ENCODE assay signal across 13 cellular contexts in genomic region chr1:241411776-241412338, GRCh38. TPM values are rescaled to one million over a fixed set of nuclear protein-coding genes. Genes with fewer than 3 reads are reported as not detected.
DNase-seq lines count a peak whose midpoint lies in the region; ATAC-seq, FAIRE-seq and TF ChIP-seq lines count a peak whose summit lies in the region.
"Had no signal": no experiment of that assay in that cellular context is flagged by ENCODE, and none has a peak within 500 bp of the region (broad histone marks: within the 10 kb centered on the region; RNA-seq: fewer than 3 reads in every experiment).

No MANE protein-coding gene starts in this region.

- H3K9me3 ChIP-seq in astrocyte (ENCODE audit: insufficient read depth, low read depth, low read length) (no peaks in the 10 kb centered on the region), H9 (ENCODE audit: control insufficient read depth, low read depth, low read length) (no peaks in the 10 kb centered on the region)
- H3K9me3 ChIP-seq: SJSA1 had no signal

- H2BK120ac ChIP-seq in H9 (ENCODE audit: low read depth, low read length, poor library complexity, severe bottlenecking): no peak overlapping the region

- H3K14ac ChIP-seq in H9 (ENCODE audit: insufficient read depth, low read length): no peak overlapping the region

- no peak overlapping the region for H3T11ph ChIP-seq in H9 (ENCODE audit: low read length)

- no peak overlapping the region for H4K8ac ChIP-seq in H9 (replicated peaks; ENCODE audit: insufficient read length, low read depth, low read length)

- H4K5ac ChIP-seq in H9 (ENCODE audit: insufficient read length, low read depth, low read length): no peak overlapping the region

- no peak overlapping the region for H3K27ac Mint-ChIP-seq in astrocyte (ENCODE audit: unreplicated experiment)
- no peak overlapping the region for H3K27ac Mint-ChIP-seq in H9
- H3K27ac Mint-ChIP-seq: IgD-negative memory B cell had no signal

- H3K4me3 ChIP-seq in BJ (ENCODE audit: low read depth, low read length): no peak overlapping the region
- H3K4me3 ChIP-seq in HFF-Myc (replicated peaks; ENCODE audit: low read depth, low read length): no peak overlapping the region
- H3K4me3 ChIP-seq in astrocyte (ENCODE audit: insufficient read depth, low read depth, low read length): no peak overlapping the region
- no peak overlapping the region for H3K4me3 ChIP-seq in fibroblast of villous mesenchyme (ENCODE audit: low read depth, low read length)
- H3K4me3 ChIP-seq: SJSA1 had no signal

- no peak overlapping the region for H2AK5ac ChIP-seq in H9 (ENCODE audit: insufficient read length, low read length)

- H4K20me1 ChIP-seq in astrocyte (ENCODE audit: insufficient read depth, low read length) (no peaks in the 10 kb centered on the region), H9 (ENCODE audit: control insufficient read depth, insufficient read depth, insufficient read length) (no peaks in the 10 kb centered on the region)

- H3K36me3 ChIP-seq in BJ (ENCODE audit: control insufficient read depth, insufficient read depth, low read length): no peaks in the 10 kb centered on the region
- H3K36me3 ChIP-seq in astrocyte (ENCODE audit: insufficient read depth, low read length): no peaks in the 10 kb centered on the region
- H3K36me3 ChIP-seq: SJSA1 had no signal

- FAIRE-seq in astrocyte (lab: Jason Lieb, UNC): no peak
- FAIRE-seq: H1 had no signal

- H3K4me2 ChIP-seq in astrocyte (ENCODE audit: low read length): no peak overlapping the region
- no peak overlapping the region for H3K4me2 ChIP-seq in H9 (ENCODE audit: insufficient read depth, insufficient read length, low read length)

- H3K18ac ChIP-seq in H9 (ENCODE audit: insufficient read length, low read depth, low read length): no peak overlapping the region

- no peak overlapping the region for H2BK12ac ChIP-seq in H9 (ENCODE audit: insufficient read length, low read depth, low read length)

- no peak overlapping the region for H3K4ac ChIP-seq in H9 (ENCODE audit: low read depth, low read length)

- no peaks in the 10 kb centered on the region for H3K36me3 Mint-ChIP-seq in astrocyte (ENCODE audit: low read depth, unreplicated experiment)
- no peaks in the 10 kb centered on the region for H3K36me3 Mint-ChIP-seq in H9 (ENCODE audit: insufficient read depth in 1 of 3, low read depth in 3 of 3)
- H3K36me3 Mint-ChIP-seq: IgD-negative memory B cell had no signal

- no peaks in the 10 kb centered on the region for H3K79me2 ChIP-seq in astrocyte (ENCODE audit: insufficient read depth, low read length)
- H3K79me2 ChIP-seq in H9 (ENCODE audit: insufficient read depth, low read length): no peaks in the 10 kb centered on the region

- ATAC-seq in HG03354 (IDR thresholded peaks at IDR 0.05; ENCODE audit: poor library complexity, severe bottlenecking, unreplicated experiment): no peak

- H3K9ac ChIP-seq in astrocyte (ENCODE audit: low read length): no peak overlapping the region
- no peak overlapping the region for H3K9ac ChIP-seq in H9 (ENCODE audit: extremely low read depth, insufficient read length, low read length)

- no peak overlapping the region for H3K27ac ChIP-seq in astrocyte (ENCODE audit: low read depth, low read length)
- H3K27ac ChIP-seq in H9 (ENCODE audit: insufficient read length, low read depth, low read length): no peak overlapping the region
- H3K27ac ChIP-seq: C4-2B, SJSA1 had no signal

- no peaks in the 10 kb centered on the region for H3K9me3 Mint-ChIP-seq in astrocyte (ENCODE audit: unreplicated experiment)
- no peaks in the 10 kb centered on the region for H3K9me3 Mint-ChIP-seq in H9
- H3K9me3 Mint-ChIP-seq: IgD-negative memory B cell had no signal

- no peak overlapping the region for H4K91ac ChIP-seq in H9 (ENCODE audit: insufficient read length, low read depth, low read length)

- H2BK20ac ChIP-seq in H9 (ENCODE audit: low read depth, low read length, poor library complexity, severe bottlenecking): no peak overlapping the region

- no peaks in the 10 kb centered on the region for H3K79me1 ChIP-seq in H9 (ENCODE audit: insufficient read depth, low read depth, low read length, poor library complexity, severe bottlenecking)

- no peaks in the 10 kb centered on the region for H3K23me2 ChIP-seq in H9 (ENCODE audit: insufficient read length, low read depth, low read length, poor library complexity, severe bottlenecking)

- H3K4me1 ChIP-seq in astrocyte (ENCODE audit: insufficient read depth, low read length): peaks cover 2% of the 10 kb centered on the region
- no peaks in the 10 kb centered on the region for H3K4me1 ChIP-seq in H9 (ENCODE audit: insufficient read depth, low read length)
- H3K4me1 ChIP-seq: SJSA1 had no signal

- H3K4me3 Mint-ChIP-seq in astrocyte (ENCODE audit: unreplicated experiment) (no peak overlapping the region), H9 (no peak overlapping the region)
- H3K4me3 Mint-ChIP-seq: IgD-negative memory B cell had no signal

- CTCF ChIA-PET in BJ (lab: Yijun Ruan, JAX): no interaction called here

- no peak for TF ChIP-seq CTCF in BJ (IDR thresholded peaks at IDR 0.05; ENCODE audit: insufficient read depth, low read depth, low read length)
- no peak for TF ChIP-seq CTCF in HFF-Myc (IDR thresholded peaks at IDR 0.05; ENCODE audit: low read depth, low read length, missing control alignments)
- no peak for TF ChIP-seq CTCF in astrocyte (IDR thresholded peaks at IDR 0.05; ENCODE audit: insufficient read depth, low read depth, low read length)
- TF ChIP-seq CTCF in fibroblast of villous mesenchyme (IDR thresholded peaks at IDR 0.05; ENCODE audit: insufficient read depth, low read depth, low read length): no peak
- TF ChIP-seq CTCF in H9 (conservative IDR thresholded peaks at IDR 0.05): no peak

- no CpG with 5 or more reads among the region's 6 CpGs for WGBS in H9 (ENCODE audit: extremely low coverage, insufficient read length, low lambda C conversion rate)

- DNase-seq in BJ (ENCODE audit: low read depth): peak; percentile 71
- DNase-seq in HFF-Myc (ENCODE audit: extremely low read depth, low read depth): peak; percentile 72
- peak; percentile 10 for DNase-seq in astrocyte (ENCODE audit: low read depth)
- peak; percentile 47 for DNase-seq in fibroblast of villous mesenchyme (ENCODE audit: low read depth)
- DNase-seq in H9: no peak
- DNase-seq in nucleus accumbens (lab: John Stamatoyannopoulos, UW): no peak
- DNase-seq: NCI-H2227 treated with DMSO at 0.1 percent for 48 hours had no signal

- H3K56ac ChIP-seq in H9 (ENCODE audit: insufficient read length, low read depth, low read length): no peak overlapping the region

- no peak overlapping the region for H3K23ac ChIP-seq in H9 (ENCODE audit: insufficient read length, low read depth, low read length)

- H3K4me1 Mint-ChIP-seq in astrocyte (ENCODE audit: low read depth, unreplicated experiment): no peaks in the 10 kb centered on the region
- peaks cover 6 to 10% of the 10 kb centered on the region in 2 experiments for H3K4me1 Mint-ChIP-seq in H9

- H2BK15ac ChIP-seq in H9 (ENCODE audit: low read depth, low read length): no peak overlapping the region

- H3K27me3 Mint-ChIP-seq in astrocyte (ENCODE audit: low read depth, unreplicated experiment) (peaks cover 2% of the 10 kb centered on the region), H9 (ENCODE audit: low read depth) (no peaks in the 10 kb centered on the region)

- no peaks in the 10 kb centered on the region for H3K27me3 ChIP-seq in BJ (ENCODE audit: control insufficient read depth, insufficient read depth, low read length)
- no peaks in the 10 kb centered on the region for H3K27me3 ChIP-seq in astrocyte (ENCODE audit: insufficient read depth, low read length)
- no peaks in the 10 kb centered on the region for H3K27me3 ChIP-seq in H9 (ENCODE audit: insufficient read depth, low read length)
- H3K27me3 ChIP-seq: SJSA1 had no signal

- H2AFZ ChIP-seq in astrocyte (ENCODE audit: low read depth, low read length): no peak overlapping the region
- H2AFZ ChIP-seq in H9 (ENCODE audit: low read length): no peak overlapping the region

- POLR2A ChIA-PET in BJ (lab: Charles Lee): no interaction called here

- no peak overlapping the region for H2BK5ac ChIP-seq in H9 (ENCODE audit: insufficient read length, low read length)

RNA-seq across cellular contexts. Expression of gene RGS7, which starts 54.9 kb away (rescaled TPM):
- 0.93 and 1.1 TPM in 2 replicates for polyA plus RNA-seq in BJ (2011; rRNA removed)
- polyA minus RNA-seq in BJ (2011; rRNA and poly(A)+ RNA removed): 0.41 and 0.52 TPM in 2 replicates
- total RNA-seq in astrocyte (0.17 and 0.18 TPM in 2 replicates), fibroblast of villous mesenchyme (under 0.01 and 0.43 TPM in 2 replicates), H9 (2021) (1.5 and 2.0 TPM in 2 replicates)
- total RNA-seq: G401 had no signal

Comparison
In these comparisons a context has a peak if more than half of its experiments do, and no peak if none do; other contexts are left out.
1. DNase-seq: peak in BJ (single experiment), HFF-Myc (single experiment), astrocyte (single experiment) and fibroblast of villous mesenchyme (single experiment); none in H9 (single experiment) and nucleus accumbens (0 of 56).